Comparison of ENCODE assay signal across 25 cellular contexts in genomic region chr6:75222261-75222660, GRCh38. TPM values are rescaled to one million over a fixed set of nuclear protein-coding genes. Genes with fewer than 3 reads are reported as not detected.
"Had no signal": no experiment of that assay in that cellular context is flagged by ENCODE, and none has a peak within 500 bp of the region (broad histone marks: within the 10 kb centered on the region; RNA-seq: fewer than 3 reads in every experiment).

No MANE protein-coding gene starts in this region.

- H3K4me3 ChIP-seq: cardiac muscle cell, coronary artery, esophagus squamous epithelium, gastrocnemius medialis, mucosa of descending colon, ovary, skin epidermis, spleen, suprapubic skin, transverse colon, upper lobe of right lung, uterus had no signal

- ATAC-seq: gastrocnemius medialis; left colon; mucosa of descending colon; natural killer cell treated with Interleukin-12 subunit alpha and Interleukin-12 subunit beta and Interleukin-15 and Interleukin-18, amount 100 ng/mL, for 72 hours; stimulated activated memory B cell treated with anti-CD40 and anti-IgM and Interleukin-4, amounts not matched to agents 10 μg/mL and 1 μg/mL and 100 μg/mL, for 72 hours; stimulated activated naive CD8-positive, alpha-beta T cell treated with anti-CD3 and anti-CD28 coated beads, Interleukin-15, Interleukin-2, amounts not matched to agents 100 U/mL and 50 U/mL, for 24 hours; upper lobe of right lung had no signal

- H3K4me1 ChIP-seq: spleen, upper lobe of right lung had no signal

- H3K27ac ChIP-seq: cardiac muscle cell, coronary artery, esophagus squamous epithelium, ovary, spleen, suprapubic skin, transverse colon, upper lobe of right lung had no signal

- H3K27me3 ChIP-seq: cardiac muscle cell, gastrocnemius medialis, ovary, suprapubic skin, transverse colon, upper lobe of right lung, uterus had no signal

- H3K36me3 ChIP-seq: cardiac muscle cell, esophagus squamous epithelium, gastrocnemius medialis, ovary, spleen, suprapubic skin, transverse colon, upper lobe of right lung, uterus had no signal

- DNase-seq: dermis blood vessel endothelial cell; effector memory CD4-positive, alpha-beta T cell; erythroblast; esophagus squamous epithelium; gastrocnemius medialis; head of caudate nucleus; left colon; mesenchymal stem cell; mucosa of descending colon; naive B cell; occipital lobe; ovary; retina; spleen; stimulated activated CD4-positive, alpha-beta T cell treated with anti-CD3 and anti-CD28 coated beads, Interleukin-4, amount 100 ng/mL, for 4 hours; stimulated activated naive CD8-positive, alpha-beta T cell treated with anti-CD3 and anti-CD28 coated beads, Interleukin-15, Interleukin-2, amounts not matched to agents 100 U/mL and 50 U/mL, for 24 hours; transverse colon; upper lobe of right lung; uterus had no signal

- H3K9me3 ChIP-seq: esophagus squamous epithelium, gastrocnemius medialis, mucosa of descending colon, ovary, spleen, suprapubic skin, transverse colon, upper lobe of right lung, uterus had no signal

RNA-seq across cellular contexts. Expression of gene COL12A1, which starts 16.4 kb away (rescaled TPM):
- total RNA-seq: natural killer cell treated with Interleukin-12 subunit alpha and Interleukin-12 subunit beta and Interleukin-15 and Interleukin-18, amount 100 ng/mL, for 72 hours had no signal
